Comparison of ENCODE assay signal across 24 cellular contexts in the genomic region with DNA sequence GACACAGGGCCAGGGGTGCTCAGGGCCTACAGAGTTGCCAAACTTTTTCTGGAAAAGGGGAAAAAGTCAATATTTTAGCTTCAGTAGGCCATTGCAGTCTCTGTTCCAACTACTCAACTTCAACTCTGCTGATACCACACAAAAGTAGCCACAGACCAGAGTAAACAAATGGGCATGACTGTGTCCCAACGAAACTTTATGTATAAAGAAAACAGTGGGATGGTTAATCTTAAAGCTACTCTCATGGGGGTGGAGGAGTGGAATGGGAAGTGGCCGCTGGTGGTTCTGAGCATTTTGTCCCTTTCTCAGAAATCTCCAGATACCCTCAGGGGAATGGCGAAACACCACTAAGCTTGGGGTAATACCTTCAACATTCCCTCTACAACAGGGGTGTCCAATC.
DNase-seq lines count a peak whose midpoint lies in the region; ATAC-seq and TF ChIP-seq lines count a peak whose summit lies in the region.
"Had no signal": no experiment of that assay in that cellular context is flagged by ENCODE, and none has a peak within 500 bp of the region (broad histone marks: within the 10 kb centered on the region; RNA-seq: fewer than 3 reads in every experiment).

No MANE protein-coding gene starts in this region.

- CTCF ChIA-PET in mammary epithelial cell (lab: Charles Lee; ENCODE audit: low non-redundant PET): interaction anchor here (0.6 to 0.7 kb wide), 2 partner anchors 82 to 108 kb away, joined by 4 read pairs; no protein-coding TSS in a partner anchor
- CTCF ChIA-PET in CD8-positive, alpha-beta memory T cell (lab: Charles Lee): no interaction called here

- TF ChIP-seq CTCF in GM23338 (conservative IDR thresholded peaks at IDR 0.05; ENCODE audit: low read depth in 2 of 2): no peak
- TF ChIP-seq CTCF in mammary epithelial cell (conservative IDR thresholded peaks at IDR 0.05 in 1 of 2, IDR thresholded peaks at IDR 0.05 in 1 of 2; ENCODE audit: extremely low read depth in 1 of 2, insufficient read depth in 1 of 2, low read depth in 1 of 2, low read length in 2 of 2): no peak
- no peak for TF ChIP-seq CTCF in lower leg skin (IDR thresholded peaks at IDR 0.05)

- no peaks in the 10 kb centered on the region for H3K27me3 ChIP-seq in GM23338 (ENCODE audit: insufficient read depth)
- H3K27me3 ChIP-seq in Karpas-422 (ENCODE audit: low read length): no peaks in the 10 kb centered on the region
- no peaks in the 10 kb centered on the region for H3K27me3 ChIP-seq in mammary epithelial cell (ENCODE audit: insufficient read depth, low read length)
- H3K27me3 ChIP-seq in effector memory CD4-positive, alpha-beta T cell (replicated peaks; ENCODE audit: control insufficient read depth, insufficient read depth, low read length, poor library complexity, severe bottlenecking): no peaks in the 10 kb centered on the region
- H3K27me3 ChIP-seq in CD8-positive, alpha-beta memory T cell (ENCODE audit: insufficient read depth, low read length, poor library complexity, severe bottlenecking): no peaks in the 10 kb centered on the region
- H3K27me3 ChIP-seq: BLaER1 treated with 17β-estradiol and CSF1 and Interleukin-3, amounts not matched to agents 10 nM and 100 nM; MG63; SJCRH30 had no signal

- 93% methylated on average over 3 of the region's 3 CpGs for WGBS in mammary epithelial cell (ENCODE audit: low coverage, missing lambda C conversion rate)
- WGBS in lower leg skin, 2 donors: 95 to 98% methylated on average over 3 of the region's 3 CpGs

- H3K9me3 ChIP-seq in Karpas-422 (ENCODE audit: low read length) (no peaks in the 10 kb centered on the region), mammary epithelial cell (replicated peaks; ENCODE audit: insufficient read depth, low read length) (no peaks in the 10 kb centered on the region)
- no peaks in the 10 kb centered on the region for H3K9me3 ChIP-seq in effector memory CD4-positive, alpha-beta T cell (ENCODE audit: control insufficient read depth, low read length)
- H3K9me3 ChIP-seq in CD8-positive, alpha-beta memory T cell (ENCODE audit: low read length): no peaks in the 10 kb centered on the region
- H3K9me3 ChIP-seq: BLaER1 treated with 17β-estradiol and CSF1 and Interleukin-3, amounts not matched to agents 10 nM and 100 nM; MG63; SJCRH30 had no signal

- in situ Hi-C loops in mammary epithelial cell (cut with MboI; ENCODE audit: low sequenced_read_pairs in 2 of 2): no loop called here

- H3K9me3 Mint-ChIP-seq in GM23338 (no peaks in the 10 kb centered on the region), memory B cell (peaks cover 2% of the 10 kb centered on the region)
- H3K9me3 Mint-ChIP-seq in CD8-positive, alpha-beta memory T cell: no peaks in the 10 kb centered on the region
- H3K9me3 Mint-ChIP-seq: CD4-positive, alpha-beta T cell had no signal

- H3K4me1 Mint-ChIP-seq in GM23338 (peaks cover 55% of the 10 kb centered on the region), memory B cell (peaks cover 44% of the 10 kb centered on the region)
- H3K4me1 Mint-ChIP-seq in CD8-positive, alpha-beta memory T cell: peaks cover 0 to 1% (median 0%) of the 10 kb centered on the region in 3 donors

- H3K36me3 Mint-ChIP-seq in GM23338 (ENCODE audit: low read depth) (peaks cover 22% of the 10 kb centered on the region), memory B cell (peaks cover 18% of the 10 kb centered on the region)
- no peaks in the 10 kb centered on the region for H3K36me3 Mint-ChIP-seq in CD8-positive, alpha-beta memory T cell

- H3K27ac Mint-ChIP-seq in GM23338 (no peak overlapping the region), memory B cell (peak overlapping the region; percentile 50)
- no peak overlapping the region for H3K27ac Mint-ChIP-seq in CD8-positive, alpha-beta memory T cell
- H3K27ac Mint-ChIP-seq: CD4-positive, alpha-beta T cell had no signal

- H3K4me3 Mint-ChIP-seq in GM23338: no peak overlapping the region
- H3K4me3 Mint-ChIP-seq in memory B cell: no peak overlapping the region
- H3K4me3 Mint-ChIP-seq in CD8-positive, alpha-beta memory T cell: no peak overlapping the region
- H3K4me3 Mint-ChIP-seq: CD4-positive, alpha-beta T cell had no signal

- ATAC-seq in GM23338 (no peak), memory B cell (ENCODE audit: low read depth) (no peak)
- ATAC-seq: K562, PC-3, Right ventricle myocardium inferior, SK-N-SH treated with all-trans-retinoic acid at 6 μM for 48 hours had no signal

- H3K4me2 ChIP-seq in GM23338: peak overlapping the region; percentile 33; the same call in 1 of the 2 replicates
- H3K4me2 ChIP-seq in Karpas-422 (ENCODE audit: low read depth, low read length, poor library complexity, severe bottlenecking): peak overlapping the region; percentile 57
- H3K4me2 ChIP-seq in mammary epithelial cell (ENCODE audit: insufficient read depth, low read depth, low read length): peak overlapping the region; percentile 49
- H3K4me2 ChIP-seq: BLaER1 treated with 17β-estradiol and CSF1 and Interleukin-3, amounts not matched to agents 10 nM and 100 nM had no signal

- no peak overlapping the region for H2AFZ ChIP-seq in GM23338
- no peak overlapping the region for H2AFZ ChIP-seq in Karpas-422 (ENCODE audit: low read length)
- no peak overlapping the region for H2AFZ ChIP-seq in mammary epithelial cell (ENCODE audit: low read depth, low read length)
- H2AFZ ChIP-seq: GM23248 had no signal

- H3K4me1 ChIP-seq in GM23338 (ENCODE audit: insufficient read depth) (peaks cover 64% of the 10 kb centered on the region), Karpas-422 (ENCODE audit: low read length) (peaks cover 90% of the 10 kb centered on the region), mammary epithelial cell (ENCODE audit: insufficient read depth, low read length) (peaks cover 29% of the 10 kb centered on the region)
- H3K4me1 ChIP-seq in effector memory CD4-positive, alpha-beta T cell (ENCODE audit: control insufficient read depth, insufficient read depth, low read length, poor library complexity, severe bottlenecking): no peaks in the 10 kb centered on the region
- no peaks in the 10 kb centered on the region for H3K4me1 ChIP-seq in CD8-positive, alpha-beta memory T cell (ENCODE audit: insufficient read depth, low read length)
- H3K4me1 ChIP-seq: SJCRH30 had no signal

- H3K36me3 ChIP-seq in GM23338 (ENCODE audit: insufficient read depth) (no peaks in the 10 kb centered on the region), Karpas-422 (ENCODE audit: insufficient read depth, low read length) (peaks cover 11% of the 10 kb centered on the region), mammary epithelial cell (ENCODE audit: insufficient read depth, low read length) (no peaks in the 10 kb centered on the region)
- no peaks in the 10 kb centered on the region for H3K36me3 ChIP-seq in effector memory CD4-positive, alpha-beta T cell (ENCODE audit: control insufficient read depth, insufficient read depth, low read length)
- H3K36me3 ChIP-seq in CD8-positive, alpha-beta memory T cell (ENCODE audit: insufficient read depth, low read length): no peaks in the 10 kb centered on the region
- H3K36me3 ChIP-seq: BLaER1 treated with 17β-estradiol and CSF1 and Interleukin-3, amounts not matched to agents 10 nM and 100 nM; MG63; SJCRH30 had no signal

- H3K27me3 Mint-ChIP-seq in GM23338 (ENCODE audit: insufficient read depth, low read depth, poor library complexity) (peaks cover 10% of the 10 kb centered on the region), memory B cell (no peaks in the 10 kb centered on the region)
- H3K27me3 Mint-ChIP-seq in CD8-positive, alpha-beta memory T cell: peaks cover 0 to 1% of the 10 kb centered on the region in 2 donors
- H3K27me3 Mint-ChIP-seq: CD4-positive, alpha-beta T cell had no signal

- POLR2A ChIA-PET in CD8-positive, alpha-beta memory T cell (lab: Charles Lee): no interaction called here

- H3K4me3 ChIP-seq in GM23338 (no peak overlapping the region), Karpas-422 (ENCODE audit: low read length) (no peak overlapping the region), mammary epithelial cell (replicated peaks in 1 of 3; ENCODE audit: insufficient read depth in 1 of 3, low read depth in 2 of 3, low read length in 3 of 3) (no peak overlapping the region), lower leg skin (ENCODE audit: low read depth, poor library complexity, severe bottlenecking) (no peak overlapping the region)
- H3K4me3 ChIP-seq in effector memory CD4-positive, alpha-beta T cell (ENCODE audit: insufficient read depth, low read depth, low read length, poor library complexity, severe bottlenecking): no peak overlapping the region
- H3K4me3 ChIP-seq in CD8-positive, alpha-beta memory T cell (ENCODE audit: low read length): no peak overlapping the region
- H3K4me3 ChIP-seq: BLaER1 treated with 17β-estradiol and CSF1 and Interleukin-3, amounts not matched to agents 10 nM and 100 nM; GM23248; K562; MG63; SJCRH30 had no signal

- peak overlapping the region; percentile 52; the same call in 1 of the 2 replicates for H3K27ac ChIP-seq in GM23338 (ENCODE audit: low read depth)
- H3K27ac ChIP-seq in Karpas-422 (ENCODE audit: low read length): peak overlapping the region; percentile 89
- peak overlapping the region; percentile 62 for H3K27ac ChIP-seq in mammary epithelial cell (ENCODE audit: insufficient read depth, low read depth, low read length)
- H3K27ac ChIP-seq in effector memory CD4-positive, alpha-beta T cell (ENCODE audit: insufficient read depth, low read length, poor library complexity, severe bottlenecking): no peak overlapping the region
- no peak overlapping the region for H3K27ac ChIP-seq in CD8-positive, alpha-beta memory T cell (ENCODE audit: low read depth, low read length)
- H3K27ac ChIP-seq: BLaER1 treated with 17β-estradiol and CSF1 and Interleukin-3, amounts not matched to agents 10 nM and 100 nM; GM23248; HL-60; SJCRH30 had no signal

- no peak for DNase-seq in GM23338 (ENCODE audit: low spot score)
- no peak for DNase-seq in Karpas-422
- no peak for DNase-seq in mammary epithelial cell
- DNase-seq in memory B cell (ENCODE audit: low spot score in 2 of 2): no peak
- no peak for DNase-seq in effector memory CD4-positive, alpha-beta T cell
- DNase-seq in CD8-positive, alpha-beta memory T cell: no peak
- DNase-seq in NCI-H1092 (lab: John Stamatoyannopoulos, UW): no peak
- no peak for DNase-seq in lower leg skin (ENCODE audit: low spot score in 2 of 2)
- DNase-seq: CD4-positive, alpha-beta T cell; COR-L47; DMS53; GM23248; MG63; NCI-H1694; NCI-H2029 treated with DMSO at 0.1 percent for 48 hours; NCI-H2227 treated with DMSO at 0.1 percent for 48 hours; NCI-H69; PC-3; SJCRH30 had no signal

- peaks cover 6% of the 10 kb centered on the region for H4K20me1 ChIP-seq in GM23338 (replicated peaks; ENCODE audit: insufficient read depth)
- H4K20me1 ChIP-seq in Karpas-422 (ENCODE audit: insufficient read depth, low read depth, low read length): no peaks in the 10 kb centered on the region
- H4K20me1 ChIP-seq in mammary epithelial cell (ENCODE audit: insufficient read depth, low read length): no peaks in the 10 kb centered on the region
- H4K20me1 ChIP-seq: BLaER1 treated with 17β-estradiol and CSF1 and Interleukin-3, amounts not matched to agents 10 nM and 100 nM had no signal

- TSS peak; percentile 31 for BruUV-seq in mammary epithelial cell (replicated peaks; lab: Mats Ljungman, UMichigan)

- H3K9me2 ChIP-seq in GM23338 (ENCODE audit: insufficient read depth): no peaks in the 10 kb centered on the region
- H3K9me2 ChIP-seq in Karpas-422 (replicated peaks; ENCODE audit: insufficient read depth, low read length): no peaks in the 10 kb centered on the region

- H3K79me2 ChIP-seq in GM23338 (replicated peaks; ENCODE audit: insufficient read depth) (peaks cover 100% of the 10 kb centered on the region), Karpas-422 (ENCODE audit: low read length) (peaks cover 96% of the 10 kb centered on the region), mammary epithelial cell (ENCODE audit: insufficient read depth, low read length) (peaks cover 89% of the 10 kb centered on the region)

- dilution Hi-C loops in mammary epithelial cell (cut with HindIII; ENCODE audit: low sequenced_read_pairs): loop anchor here (5.0 kb wide), 1 partner anchor 66 kb away; no protein-coding TSS in a partner anchor

- H3F3A ChIP-seq in GM23338 (replicated peaks; ENCODE audit: low read depth): no peaks in the 10 kb centered on the region

- no peak for TF ChIP-seq POLR2A in lower leg skin (IDR thresholded peaks at IDR 0.05)

- intact Hi-C loops in mammary epithelial cell (cut with micrococcal nuclease) (loop anchor here (1.0 to 2.0 kb wide), 2 partner anchors 16 to 69 kb away; no protein-coding TSS in a partner anchor), lower leg skin (cut with DNase I; ENCODE audit: low total_unique reads) (no loop called here)

- H3K9ac ChIP-seq in Karpas-422 (ENCODE audit: low read length) (peak overlapping the region; percentile 15), mammary epithelial cell (ENCODE audit: insufficient read depth, low read length) (no peak overlapping the region)
- H3K9ac ChIP-seq: BLaER1 treated with 17β-estradiol and CSF1 and Interleukin-3, amounts not matched to agents 10 nM and 100 nM; GM23248 had no signal

Comparison
In these comparisons a context has a peak if more than half of its experiments do, and no peak if none do; other contexts are left out.
1. H3K27ac ChIP-seq: peak in GM23338 (single experiment), Karpas-422 (single experiment) and mammary epithelial cell (single experiment); none in effector memory CD4-positive, alpha-beta T cell (single experiment) and CD8-positive, alpha-beta memory T cell (single experiment).
2. Peak in every context shown above with its lines, with median percentiles within 50 percentile points of each other: H3K4me2 ChIP-seq.